ENCODE assay signal across 2 cellular contexts in genomic region chr3:197714251-197714650, GRCh38.
TF ChIP-seq lines count a peak whose summit lies in the region.

No MANE protein-coding gene starts in this region.

TF ChIP-seq in HCT116, 20 proteins besides CTCF, POLR2A, EP300 and RAD21:
- TF ChIP-seq JUND (IDR thresholded peaks at IDR 0.05) (no peak), ZNF274 (IDR thresholded peaks at IDR 0.05; ENCODE audit: low read depth, low read length) (no peak), ZFX (IDR thresholded peaks at IDR 0.05) (no peak)

TF ChIP-seq in GM12878, 131 proteins besides CTCF, POLR2A, EP300 and RAD21:
- TF ChIP-seq NR2C1 (IDR thresholded peaks at IDR 0.05) (no peak), MTA2 (IDR thresholded peaks at IDR 0.05; ENCODE audit: low read depth) (no peak), ZNF592 (IDR thresholded peaks at IDR 0.05) (no peak), NFIC (IDR thresholded peaks at IDR 0.05; ENCODE audit: low read depth, low read length) (no peak), SIX5 (IDR thresholded peaks at IDR 0.05; ENCODE audit: low read depth, low read length, severe bottlenecking) (no peak), RELA (IDR thresholded peaks at IDR 0.05; ENCODE audit: borderline replicate concordance, partially characterized antibody) (no peak), KLF5 (IDR thresholded peaks at IDR 0.05; ENCODE audit: partially characterized antibody) (no peak), NKRF (conservative IDR thresholded peaks at IDR 0.05) (no peak)
